In the genomic region with DNA sequence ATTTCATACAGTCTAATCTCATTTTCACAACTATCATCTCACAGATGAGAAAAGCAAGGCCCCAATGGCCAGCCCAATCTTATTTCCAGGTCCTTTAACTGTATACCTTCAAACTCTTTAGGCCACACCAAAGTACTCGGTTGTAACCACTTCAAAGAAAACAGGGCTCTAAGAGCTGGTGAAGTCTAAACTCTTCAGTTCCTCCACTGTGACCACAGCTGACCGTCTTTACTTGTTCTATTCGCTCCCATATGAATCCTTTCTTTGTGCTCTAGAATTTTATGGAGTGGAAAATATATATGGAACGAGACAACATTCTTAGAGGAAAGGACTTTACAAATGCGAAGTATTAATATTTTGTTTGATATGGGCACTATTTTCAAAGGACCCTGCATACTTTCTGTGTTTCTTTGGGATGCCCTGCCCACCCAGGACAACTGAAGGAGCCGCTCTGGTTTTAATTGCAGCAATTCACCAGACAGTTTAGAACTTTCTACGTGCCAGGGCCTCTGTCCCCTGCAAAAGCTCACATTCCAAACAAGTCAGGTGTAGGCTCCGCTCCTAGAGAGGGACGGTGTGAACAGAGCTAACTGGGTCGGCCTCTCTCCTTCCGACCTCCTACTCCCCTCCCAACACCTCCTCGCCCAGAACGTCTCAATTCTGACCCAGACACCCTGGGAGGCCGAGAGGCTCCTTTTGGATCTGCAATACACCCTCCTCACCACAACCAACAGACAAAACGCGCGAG, we compare ENCODE assay signal across 8 cellular contexts. TPM values are rescaled to one million over a fixed set of nuclear protein-coding genes. Genes with fewer than 3 reads are reported as not detected.
DNase-seq lines count a peak whose midpoint lies in the region; ATAC-seq and TF ChIP-seq lines count a peak whose summit lies in the region.

No MANE protein-coding gene starts in this region.

- DNase-seq in DMS79 treated with DMSO at 0.1 percent for 48 hours (lab: John Stamatoyannopoulos, UW) (peak; percentile 53), DMS79 (lab: John Stamatoyannopoulos, UW) (no peak), NCI-H226 (peak; percentile 40), dorsolateral prefrontal cortex (no peak), AG08396 (ENCODE audit: low spot score) (no peak), hippocampal formation (lab: John Stamatoyannopoulos, UW) (no peak)

- peaks cover 12% of the 10 kb centered on the region for H3K4me1 ChIP-seq in muscle layer of colon (ENCODE audit: insufficient read depth, low read length)

- no peaks in the 10 kb centered on the region for H3K9me3 ChIP-seq in muscle layer of colon (ENCODE audit: low read length)

- no peaks in the 10 kb centered on the region for H3K36me3 ChIP-seq in muscle layer of colon (ENCODE audit: insufficient read depth, low read length)

- H3K9ac ChIP-seq in muscle layer of colon (ENCODE audit: low read length), result peak overlapping the region; percentile 85

- intact Hi-C loops in dorsolateral prefrontal cortex (cut with DNase I), result no loop called here

- TF ChIP-seq CTCF in dorsolateral prefrontal cortex (IDR thresholded peaks at IDR 0.05 in 54 of 56, conservative IDR thresholded peaks at IDR 0.05 in 2 of 56; ENCODE audit: low read depth in 1 of 56, partially characterized antibody in 56 of 56), result peak in 3 of 56 donors; percentile 9 to 17 (median 12)

- no peak for ATAC-seq in HG02840 (IDR thresholded peaks at IDR 0.05; ENCODE audit: low FRiP score, unreplicated experiment)

- H3K4me3 ChIP-seq in dorsolateral prefrontal cortex (peak overlapping the region; percentile 58 to 92 (median 81)), muscle layer of colon (ENCODE audit: low read depth in 1 of 2, low read length in 2 of 2) (peak overlapping the region; percentile 78 to 84)

- H3K27ac ChIP-seq in dorsolateral prefrontal cortex, result peak overlapping the region in 58 of 59 donors; percentile 63 to 97 (median 92)
- H3K27ac ChIP-seq in muscle layer of colon (ENCODE audit: low read depth, low read length), result peak overlapping the region; percentile 86

- H3K27me3 ChIP-seq in dorsolateral prefrontal cortex (no peaks in the 10 kb centered on the region), muscle layer of colon (ENCODE audit: control insufficient read depth in 1 of 2, insufficient read depth in 2 of 2, low read length in 2 of 2) (no peaks in the 10 kb centered on the region)

RNA-seq across cellular contexts. Expression of a gene that starts 15.7 kb away (rescaled TPM):
- 10 to 100 TPM in 118 of 120 experiments, 1 to 10 TPM in 2; 8.1 to 74.9 (median 17.6) TPM for total RNA-seq in dorsolateral prefrontal cortex

Comparison
In these comparisons a context has a peak if more than half of its experiments do, and no peak if none do; other contexts are left out.
1. DNase-seq: peak in DMS79 treated with DMSO at 0.1 percent for 48 hours (single experiment) and NCI-H226 (single experiment); none in DMS79 (single experiment), dorsolateral prefrontal cortex (0 of 10), AG08396 (single experiment) and hippocampal formation (0 of 2).